In the genomic region with DNA sequence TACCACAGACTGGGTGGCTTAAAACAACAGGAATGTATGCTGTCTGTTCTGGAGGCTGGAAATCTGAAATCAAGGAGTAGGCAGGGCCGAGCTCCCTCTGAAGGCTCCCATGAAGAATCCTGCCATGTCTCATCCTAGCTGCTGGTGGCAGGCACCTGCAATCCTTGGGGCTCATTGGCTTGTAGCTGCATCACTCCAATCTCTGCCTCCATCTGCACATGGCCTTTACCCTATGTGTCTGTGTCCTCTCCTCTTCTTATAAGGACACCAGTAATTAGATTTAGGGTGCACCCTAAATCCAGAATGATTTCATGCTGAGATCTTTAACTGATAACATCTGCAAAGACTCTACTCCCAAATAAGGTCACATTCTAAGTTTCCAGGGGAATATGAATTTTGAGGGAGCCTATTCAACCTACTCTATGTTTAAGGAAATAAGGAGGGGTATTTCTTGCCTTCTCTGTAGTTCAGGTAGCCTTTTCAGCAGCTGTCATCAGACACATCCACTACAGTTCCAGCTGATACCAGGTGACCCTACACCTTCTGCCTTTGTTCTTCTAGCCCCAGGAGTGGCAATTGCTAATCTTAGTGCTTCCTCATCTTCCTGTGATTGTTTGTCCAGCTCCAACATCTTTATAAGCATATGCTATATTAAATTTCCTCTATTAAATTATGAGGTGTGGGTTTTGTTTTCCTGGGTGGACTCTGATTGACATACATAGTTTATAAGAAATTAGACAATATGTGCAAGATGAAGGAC, we compare ENCODE assay signal across 1 cellular context.
TF ChIP-seq lines count a peak whose summit lies in the region.

No MANE protein-coding gene starts in this region.

TF ChIP-seq in SK-N-SH treated with all-trans-retinoic acid at 6 μM for 48 hours, 23 proteins besides CTCF, POLR2A, EP300 and RAD21 (continued from another document):
- TF ChIP-seq, protein P1, sequence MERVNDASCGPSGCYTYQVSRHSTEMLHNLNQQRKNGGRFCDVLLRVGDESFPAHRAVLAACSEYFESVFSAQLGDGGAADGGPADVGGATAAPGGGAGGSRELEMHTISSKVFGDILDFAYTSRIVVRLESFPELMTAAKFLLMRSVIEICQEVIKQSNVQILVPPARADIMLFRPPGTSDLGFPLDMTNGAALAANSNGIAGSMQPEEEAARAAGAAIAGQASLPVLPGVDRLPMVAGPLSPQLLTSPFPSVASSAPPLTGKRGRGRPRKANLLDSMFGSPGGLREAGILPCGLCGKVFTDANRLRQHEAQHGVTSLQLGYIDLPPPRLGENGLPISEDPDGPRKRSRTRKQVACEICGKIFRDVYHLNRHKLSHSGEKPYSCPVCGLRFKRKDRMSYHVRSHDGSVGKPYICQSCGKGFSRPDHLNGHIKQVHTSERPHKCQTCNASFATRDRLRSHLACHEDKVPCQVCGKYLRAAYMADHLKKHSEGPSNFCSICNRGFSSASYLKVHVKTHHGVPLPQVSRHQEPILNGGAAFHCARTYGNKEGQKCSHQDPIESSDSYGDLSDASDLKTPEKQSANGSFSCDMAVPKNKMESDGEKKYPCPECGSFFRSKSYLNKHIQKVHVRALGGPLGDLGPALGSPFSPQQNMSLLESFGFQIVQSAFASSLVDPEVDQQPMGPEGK (CRISPR knock-in tag; IDR thresholded peaks at IDR 0.05; ENCODE audit: borderline replicate concordance), result no peak
- TF ChIP-seq, protein P2, sequence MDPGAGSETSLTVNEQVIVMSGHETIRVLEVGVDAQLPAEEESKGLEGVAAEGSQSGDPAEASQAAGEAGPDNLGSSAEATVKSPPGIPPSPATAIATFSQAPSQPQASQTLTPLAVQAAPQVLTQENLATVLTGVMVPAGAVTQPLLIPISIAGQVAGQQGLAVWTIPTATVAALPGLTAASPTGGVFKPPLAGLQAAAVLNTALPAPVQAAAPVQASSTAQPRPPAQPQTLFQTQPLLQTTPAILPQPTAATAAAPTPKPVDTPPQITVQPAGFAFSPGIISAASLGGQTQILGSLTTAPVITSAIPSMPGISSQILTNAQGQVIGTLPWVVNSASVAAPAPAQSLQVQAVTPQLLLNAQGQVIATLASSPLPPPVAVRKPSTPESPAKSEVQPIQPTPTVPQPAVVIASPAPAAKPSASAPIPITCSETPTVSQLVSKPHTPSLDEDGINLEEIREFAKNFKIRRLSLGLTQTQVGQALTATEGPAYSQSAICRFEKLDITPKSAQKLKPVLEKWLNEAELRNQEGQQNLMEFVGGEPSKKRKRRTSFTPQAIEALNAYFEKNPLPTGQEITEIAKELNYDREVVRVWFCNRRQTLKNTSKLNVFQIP (CRISPR knock-in tag; IDR thresholded peaks at IDR 0.05; ENCODE audit: borderline replicate concordance, low read depth), result no peak
- TF ChIP-seq ESRRG (CRISPR knock-in tag; IDR thresholded peaks at IDR 0.05), result no peak
- TF ChIP-seq PPARA (CRISPR knock-in tag; IDR thresholded peaks at IDR 0.05; ENCODE audit: borderline replicate concordance), result no peak
- no peak for TF ChIP-seq OSR1 (CRISPR knock-in tag; IDR thresholded peaks at IDR 0.05)
- TF ChIP-seq ARNTL (CRISPR knock-in tag; IDR thresholded peaks at IDR 0.05; ENCODE audit: borderline replicate concordance, low read depth), result no peak
- no peak for TF ChIP-seq ISL1 (CRISPR knock-in tag; IDR thresholded peaks at IDR 0.05)
- no peak for TF ChIP-seq RARB (CRISPR knock-in tag; IDR thresholded peaks at IDR 0.05)
- TF ChIP-seq ZNF565 (CRISPR knock-in tag; conservative IDR thresholded peaks at IDR 0.05; ENCODE audit: low read depth), result no peak
- TF ChIP-seq GLIS3 (CRISPR knock-in tag; IDR thresholded peaks at IDR 0.05), result no peak
- TF ChIP-seq BACH2 (CRISPR knock-in tag; IDR thresholded peaks at IDR 0.05; ENCODE audit: borderline replicate concordance), result no peak
- TF ChIP-seq ZNF70 (CRISPR knock-in tag; IDR thresholded peaks at IDR 0.05), result no peak
- TF ChIP-seq ZFP3 (CRISPR knock-in tag; IDR thresholded peaks at IDR 0.05), result no peak
- TF ChIP-seq, protein P3, sequence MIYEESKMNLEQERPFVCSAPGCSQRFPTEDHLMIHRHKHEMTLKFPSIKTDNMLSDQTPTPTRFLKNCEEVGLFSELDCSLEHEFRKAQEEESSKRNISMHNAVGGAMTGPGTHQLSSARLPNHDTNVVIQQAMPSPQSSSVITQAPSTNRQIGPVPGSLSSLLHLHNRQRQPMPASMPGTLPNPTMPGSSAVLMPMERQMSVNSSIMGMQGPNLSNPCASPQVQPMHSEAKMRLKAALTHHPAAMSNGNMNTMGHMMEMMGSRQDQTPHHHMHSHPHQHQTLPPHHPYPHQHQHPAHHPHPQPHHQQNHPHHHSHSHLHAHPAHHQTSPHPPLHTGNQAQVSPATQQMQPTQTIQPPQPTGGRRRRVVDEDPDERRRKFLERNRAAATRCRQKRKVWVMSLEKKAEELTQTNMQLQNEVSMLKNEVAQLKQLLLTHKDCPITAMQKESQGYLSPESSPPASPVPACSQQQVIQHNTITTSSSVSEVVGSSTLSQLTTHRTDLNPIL (CRISPR knock-in tag; IDR thresholded peaks at IDR 0.05; ENCODE audit: low read depth), result no peak
- TF ChIP-seq, protein P4, sequence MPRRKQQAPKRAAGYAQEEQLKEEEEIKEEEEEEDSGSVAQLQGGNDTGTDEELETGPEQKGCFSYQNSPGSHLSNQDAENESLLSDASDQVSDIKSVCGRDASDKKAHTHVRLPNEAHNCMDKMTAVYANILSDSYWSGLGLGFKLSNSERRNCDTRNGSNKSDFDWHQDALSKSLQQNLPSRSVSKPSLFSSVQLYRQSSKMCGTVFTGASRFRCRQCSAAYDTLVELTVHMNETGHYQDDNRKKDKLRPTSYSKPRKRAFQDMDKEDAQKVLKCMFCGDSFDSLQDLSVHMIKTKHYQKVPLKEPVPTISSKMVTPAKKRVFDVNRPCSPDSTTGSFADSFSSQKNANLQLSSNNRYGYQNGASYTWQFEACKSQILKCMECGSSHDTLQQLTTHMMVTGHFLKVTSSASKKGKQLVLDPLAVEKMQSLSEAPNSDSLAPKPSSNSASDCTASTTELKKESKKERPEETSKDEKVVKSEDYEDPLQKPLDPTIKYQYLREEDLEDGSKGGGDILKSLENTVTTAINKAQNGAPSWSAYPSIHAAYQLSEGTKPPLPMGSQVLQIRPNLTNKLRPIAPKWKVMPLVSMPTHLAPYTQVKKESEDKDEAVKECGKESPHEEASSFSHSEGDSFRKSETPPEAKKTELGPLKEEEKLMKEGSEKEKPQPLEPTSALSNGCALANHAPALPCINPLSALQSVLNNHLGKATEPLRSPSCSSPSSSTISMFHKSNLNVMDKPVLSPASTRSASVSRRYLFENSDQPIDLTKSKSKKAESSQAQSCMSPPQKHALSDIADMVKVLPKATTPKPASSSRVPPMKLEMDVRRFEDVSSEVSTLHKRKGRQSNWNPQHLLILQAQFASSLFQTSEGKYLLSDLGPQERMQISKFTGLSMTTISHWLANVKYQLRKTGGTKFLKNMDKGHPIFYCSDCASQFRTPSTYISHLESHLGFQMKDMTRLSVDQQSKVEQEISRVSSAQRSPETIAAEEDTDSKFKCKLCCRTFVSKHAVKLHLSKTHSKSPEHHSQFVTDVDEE (CRISPR knock-in tag; IDR thresholded peaks at IDR 0.05), result no peak
- no peak for TF ChIP-seq CSDC2 (CRISPR knock-in tag; IDR thresholded peaks at IDR 0.05)
- no peak for TF ChIP-seq ZFP30 (CRISPR knock-in tag; IDR thresholded peaks at IDR 0.05)
- TF ChIP-seq TCF4 (CRISPR knock-in tag; IDR thresholded peaks at IDR 0.05; ENCODE audit: borderline replicate concordance), result no peak
